ENCODE assay signal across 1 cellular context in the genomic region with DNA sequence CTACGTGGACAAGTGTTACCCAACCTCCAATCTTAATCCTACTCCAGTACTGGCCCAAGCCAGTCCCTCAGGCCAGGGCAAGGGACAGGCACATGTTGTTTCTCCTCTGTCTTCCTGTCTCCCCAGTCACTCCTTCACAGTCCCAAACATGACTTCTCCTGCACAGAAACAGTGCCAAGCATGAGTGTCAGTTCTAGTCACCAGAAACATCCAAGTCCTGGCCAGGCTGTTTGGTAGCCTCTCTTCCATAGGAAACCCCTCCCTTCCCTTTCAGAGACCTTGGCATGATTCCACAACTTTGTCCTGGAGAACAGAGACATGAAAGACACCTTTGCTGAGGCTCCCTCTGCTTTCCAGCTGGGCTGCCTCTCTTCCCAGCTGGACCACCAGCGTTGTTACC.
TF ChIP-seq lines count a peak whose summit lies in the region.

No MANE protein-coding gene starts in this region.

TF ChIP-seq in IMR-90, 13 proteins besides CTCF, POLR2A, EP300 and RAD21 (continued from another document):
- TF ChIP-seq CHD1 (IDR thresholded peaks at IDR 0.05; ENCODE audit: low read depth, low read length) (no peak), MXI1 (IDR thresholded peaks at IDR 0.05; ENCODE audit: borderline replicate concordance, low read depth, low read length) (no peak), FOS (IDR thresholded peaks at IDR 0.05; ENCODE audit: low read depth, low read length) (no peak), MAZ (IDR thresholded peaks at IDR 0.05; ENCODE audit: borderline replicate concordance, low read depth, low read length) (no peak), RFX5 (IDR thresholded peaks at IDR 0.05; ENCODE audit: low read depth, low read length) (no peak), SMC3 (IDR thresholded peaks at IDR 0.05; ENCODE audit: low read depth, low read length) (no peak), CEBPB (IDR thresholded peaks at IDR 0.05; ENCODE audit: low read depth, low read length) (no peak), RCOR1 (IDR thresholded peaks at IDR 0.05; ENCODE audit: insufficient replicate concordance, low read length) (no peak), BHLHE40 (IDR thresholded peaks at IDR 0.05; ENCODE audit: low read depth, low read length) (no peak), NFE2L2 (IDR thresholded peaks at IDR 0.05; ENCODE audit: low read depth, low read length) (no peak)
- TF ChIP-seq, protein P1, sequence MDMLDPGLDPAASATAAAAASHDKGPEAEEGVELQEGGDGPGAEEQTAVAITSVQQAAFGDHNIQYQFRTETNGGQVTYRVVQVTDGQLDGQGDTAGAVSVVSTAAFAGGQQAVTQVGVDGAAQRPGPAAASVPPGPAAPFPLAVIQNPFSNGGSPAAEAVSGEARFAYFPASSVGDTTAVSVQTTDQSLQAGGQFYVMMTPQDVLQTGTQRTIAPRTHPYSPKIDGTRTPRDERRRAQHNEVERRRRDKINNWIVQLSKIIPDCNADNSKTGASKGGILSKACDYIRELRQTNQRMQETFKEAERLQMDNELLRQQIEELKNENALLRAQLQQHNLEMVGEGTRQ (IDR thresholded peaks at IDR 0.05; ENCODE audit: low read depth, low read length) = no peak
- TF ChIP-seq, protein P2, sequence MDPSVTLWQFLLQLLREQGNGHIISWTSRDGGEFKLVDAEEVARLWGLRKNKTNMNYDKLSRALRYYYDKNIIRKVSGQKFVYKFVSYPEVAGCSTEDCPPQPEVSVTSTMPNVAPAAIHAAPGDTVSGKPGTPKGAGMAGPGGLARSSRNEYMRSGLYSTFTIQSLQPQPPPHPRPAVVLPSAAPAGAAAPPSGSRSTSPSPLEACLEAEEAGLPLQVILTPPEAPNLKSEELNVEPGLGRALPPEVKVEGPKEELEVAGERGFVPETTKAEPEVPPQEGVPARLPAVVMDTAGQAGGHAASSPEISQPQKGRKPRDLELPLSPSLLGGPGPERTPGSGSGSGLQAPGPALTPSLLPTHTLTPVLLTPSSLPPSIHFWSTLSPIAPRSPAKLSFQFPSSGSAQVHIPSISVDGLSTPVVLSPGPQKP (IDR thresholded peaks at IDR 0.05; ENCODE audit: borderline replicate concordance, low read depth, low read length) = no peak
TF ChIP-seq in IMR-90: peak in this region for 0.
